Comparison of ENCODE assay signal across 20 cellular contexts in genomic region chr19:3194063-3194702, GRCh38. TPM values are rescaled to one million over a fixed set of nuclear protein-coding genes. Genes with fewer than 3 reads are reported as not detected.
A peak's percentile ranks its signal among the peaks of the same experiment; 100 is the strongest.
DNase-seq lines count a peak whose midpoint lies in the region; ATAC-seq, FAIRE-seq and TF ChIP-seq lines count a peak whose summit lies in the region.
"Had no signal": no experiment of that assay in that cellular context is flagged by ENCODE, and none has a peak within 500 bp of the region (broad histone marks: within the 10 kb centered on the region; RNA-seq: fewer than 3 reads in every experiment).

No MANE protein-coding gene starts in this region.

- peaks cover 6 to 100% (median 86%) of the 10 kb centered on the region in 11 experiments; a peak in 21 of 22 replicates for H4K20me1 ChIP-seq in BLaER1 treated with 17β-estradiol and CSF1 and Interleukin-3, amounts not matched to agents 10 nM and 100 nM
- H4K20me1 ChIP-seq in OCI-LY7 (ENCODE audit: insufficient read depth, low read length): no peaks in the 10 kb centered on the region
- no peaks in the 10 kb centered on the region for H4K20me1 ChIP-seq in GM12878 (ENCODE audit: control insufficient read depth, insufficient read depth)

- RAD21 ChIA-PET in GM12878 (lab: Charles Lee; ENCODE audit: unreplicated experiment): no interaction called here

- H3K27ac ChIP-seq in BLaER1 treated with 17β-estradiol and CSF1 and Interleukin-3, amounts not matched to agents 10 nM and 100 nM: peak overlapping the region in 9 of 11 experiments; percentile 22 to 66 (median 49); a peak in 11 of 22 replicates
- H3K27ac ChIP-seq in OCI-LY7 (ENCODE audit: low read depth, low read length, poor library complexity, severe bottlenecking) (no peak overlapping the region), GM12878 (ENCODE audit: control insufficient read depth, insufficient read depth) (no peak overlapping the region)
- H3K27ac ChIP-seq: HL-60, SK-N-MC had no signal

- peak overlapping the region; percentile 48 to 89 (median 70); a peak in 19 of 22 replicates for H3K4me2 ChIP-seq in BLaER1 treated with 17β-estradiol and CSF1 and Interleukin-3, amounts not matched to agents 10 nM and 100 nM
- H3K4me2 ChIP-seq in OCI-LY7 (ENCODE audit: low read length) (no peak overlapping the region), GM12878 (ENCODE audit: control insufficient read depth, insufficient read depth) (no peak overlapping the region)

- H3K79me2 ChIP-seq in OCI-LY7 (ENCODE audit: insufficient read depth, low read depth, low read length) (peaks cover 19% of the 10 kb centered on the region), GM12878 (ENCODE audit: control insufficient read depth, insufficient read depth, low read length) (peaks cover 17% of the 10 kb centered on the region)

- no peak for TF ChIP-seq RAD21 in GM12878 (IDR thresholded peaks at IDR 0.05; ENCODE audit: insufficient read depth, low read depth, low read length)

- CTCF ChIA-PET in OCI-LY7 (lab: Charles Lee; ENCODE audit: unreplicated experiment) (no interaction called here), GM12878 (lab: Yijun Ruan, JAX) (no interaction called here)

- POLR2A ChIA-PET in OCI-LY7 (lab: Charles Lee): interaction anchor here (1.2 kb wide), 1 partner anchor 20 kb away, joined by 7 read pairs; no protein-coding TSS in a partner anchor
- POLR2A ChIA-PET in GM12878 (lab: Charles Lee): interaction anchor here (0.6 to 1.4 kb wide), 2 partner anchors 9 to 986 kb away, joined by 3 read pairs; partner anchors contain the start of gene NCLN

- peaks cover 44 to 53% (median 51%) of the 10 kb centered on the region in 10 experiments for H3K4me1 ChIP-seq in BLaER1 treated with 17β-estradiol and CSF1 and Interleukin-3, amounts not matched to agents 10 nM and 100 nM
- H3K4me1 ChIP-seq in OCI-LY7 (ENCODE audit: insufficient read depth, low read length, poor library complexity, severe bottlenecking): no peaks in the 10 kb centered on the region
- no peaks in the 10 kb centered on the region for H3K4me1 ChIP-seq in GM12878 (ENCODE audit: control insufficient read depth, insufficient read depth, low read length)

- H3K4me3 ChIP-seq in BLaER1 treated with 17β-estradiol and CSF1 and Interleukin-3, amounts not matched to agents 10 nM and 100 nM: no peak overlapping the region
- H3K4me3 ChIP-seq in OCI-LY7 (ENCODE audit: low read depth, low read length, poor library complexity, severe bottlenecking): no peak overlapping the region
- H3K4me3 ChIP-seq in GM12878: no peak overlapping the region
- H3K4me3 ChIP-seq: MG63, SK-N-MC had no signal

- no peak for TF ChIP-seq EP300 in GM12878 (IDR thresholded peaks at IDR 0.05; ENCODE audit: borderline replicate concordance in 1 of 2, control insufficient read depth in 1 of 2, low read depth in 2 of 2, low read length in 2 of 2)

- no peak overlapping the region for H2AFZ ChIP-seq in OCI-LY7 (ENCODE audit: low read length)
- no peak overlapping the region for H2AFZ ChIP-seq in GM12878 (ENCODE audit: control insufficient read depth, low read depth, low read length)

- ATAC-seq in GM12878 (no peak), HG03439 (IDR thresholded peaks at IDR 0.05; ENCODE audit: unreplicated experiment) (no peak)
- ATAC-seq: CD8-positive, alpha-beta T cell; Right ventricle myocardium inferior had no signal

- intact Hi-C loops in OCI-LY7 (cut with micrococcal nuclease; ENCODE audit: unreplicated experiment): no loop called here
- intact Hi-C loops in GM12878 (cut with micrococcal nuclease; ENCODE audit: unreplicated experiment): no loop called here

- BruUV-seq in OCI-LY7 (replicated peaks; lab: Mats Ljungman, UMichigan) (TSS peak; percentile 67), GM12878 (replicated peaks; lab: Mats Ljungman, UMichigan) (TSS peak; percentile 50)

- no peak for TF ChIP-seq CTCF in OCI-LY7 (conservative IDR thresholded peaks at IDR 0.05; ENCODE audit: low read length)
- TF ChIP-seq CTCF in GM12878 (IDR thresholded peaks at IDR 0.05 in 2 of 3, conservative IDR thresholded peaks at IDR 0.05 in 1 of 3; ENCODE audit: control insufficient read depth in 2 of 3, extremely low read depth in 1 of 3, insufficient read depth in 1 of 3, low read depth in 3 of 3, low read length in 3 of 3): no peak

- no peak for FAIRE-seq in GM12878 (lab: Jason Lieb, UNC)
- FAIRE-seq: D721Med, H1 had no signal

- in situ Hi-C loops in GM12878 (cut with MboI): no loop called here

- no peaks in the 10 kb centered on the region for H3K9me2 ChIP-seq in OCI-LY7 (ENCODE audit: insufficient read depth, low read length)

- no peak for TF ChIP-seq POLR2A in GM12878 (IDR thresholded peaks at IDR 0.05; ENCODE audit: low read depth, low read length)

- SMC1A ChIA-PET in GM12878 (lab: Charles Lee; ENCODE audit: uncharacterized antibody, unreplicated experiment): no interaction called here

- H3K36me3 ChIP-seq in BLaER1 treated with 17β-estradiol and CSF1 and Interleukin-3, amounts not matched to agents 10 nM and 100 nM: peaks cover 51 to 97% (median 87%) of the 10 kb centered on the region in 11 experiments
- H3K36me3 ChIP-seq in OCI-LY7 (ENCODE audit: insufficient read depth, low read length) (peaks cover 63% of the 10 kb centered on the region), GM12878 (ENCODE audit: control insufficient read depth in 2 of 2, insufficient read depth in 2 of 2, low read length in 1 of 2) (peaks cover 5 to 8% of the 10 kb centered on the region in 2 experiments; a peak in 3 of 4 replicates)
- H3K36me3 ChIP-seq: MG63 had no signal

- no peaks in the 10 kb centered on the region for H3K9me3 ChIP-seq in BLaER1 treated with 17β-estradiol and CSF1 and Interleukin-3, amounts not matched to agents 10 nM and 100 nM (replicated peaks in 1 of 11)
- H3K9me3 ChIP-seq in OCI-LY7 (ENCODE audit: low read length) (no peaks in the 10 kb centered on the region), GM12878 (replicated peaks; ENCODE audit: control insufficient read depth, insufficient read depth, low read length) (no peaks in the 10 kb centered on the region)
- H3K9me3 ChIP-seq: MG63 had no signal

- peak overlapping the region in 6 of 11 experiments; percentile 11 to 51 (median 25); a peak in 6 of 22 replicates for H3K9ac ChIP-seq in BLaER1 treated with 17β-estradiol and CSF1 and Interleukin-3, amounts not matched to agents 10 nM and 100 nM
- H3K9ac ChIP-seq in GM12878 (ENCODE audit: control insufficient read depth, insufficient read depth, low read length): no peak overlapping the region

- WGBS in GM12878 (ENCODE audit: insufficient coverage, insufficient replicate concordance, low lambda C conversion rate, missing lambda C conversion rate): 96% methylated on average over 13 of the region's 13 CpGs

- DNase-seq in OCI-LY7 (ENCODE audit: low spot score): no peak
- no peak for DNase-seq in GM12878 (ENCODE audit: low read depth, low spot score)
- no peak for DNase-seq in NCI-H82 (lab: John Stamatoyannopoulos, UW)
- DNase-seq in SW480 (ENCODE audit: low spot score): no peak
- DNase-seq: AML-193; CD8-positive, alpha-beta T cell; HFFc6; MG63; NCI-H1105; NCI-H1694 treated with DMSO at 0.1 percent for 48 hours; NCI-H345; NCI-H526 treated with DMSO at 0.1 percent for 48 hours had no signal

- H3K27me3 ChIP-seq in BLaER1 treated with 17β-estradiol and CSF1 and Interleukin-3, amounts not matched to agents 10 nM and 100 nM: no peaks in the 10 kb centered on the region
- no peaks in the 10 kb centered on the region for H3K27me3 ChIP-seq in GM12878 (replicated peaks in 1 of 2; ENCODE audit: control insufficient read depth in 2 of 2, insufficient read depth in 2 of 2, low read length in 1 of 2)
- H3K27me3 ChIP-seq: MG63 had no signal

RNA-seq across cellular contexts. Expression of gene NCLN, which starts 8.5 kb away (rescaled TPM):
- 33.2 and 49.2 TPM in 2 replicates for total RNA-seq in OCI-LY7 (2014; rRNA removed; shearing (Covaris generic))
- total RNA-seq in OCI-LY7 (2022): 52.7 and 61.9 TPM in 2 replicates
- total RNA-seq in GM12878 (2013; cell fraction: nucleolus; rRNA removed): 37.3 and 45.2 TPM in 2 replicates
- total RNA-seq in GM12878 (2014; rRNA removed): 35.0 and 43.0 TPM in 2 replicates
- 14.5 and 18.6 TPM in 2 replicates for total RNA-seq in GM12878 (2014; rRNA removed; fragmentation: Illumina TruSeq; extraction: Trizol)
- 69.2 and 79.1 TPM in 2 replicates for total RNA-seq in GM12878 (2021)
- 8.1 TPM for polyA plus RNA-seq in GM12878 (2011; ENCODE audit: low read depth)
- 10.7 and 29.5 TPM in 2 replicates for polyA plus RNA-seq in GM12878 (2011; rRNA removed)
- polyA plus RNA-seq in GM12878 (2011; cell fraction: cytosol; rRNA removed): 38.7 and 57.3 TPM in 2 replicates
- 95.1 and 119 TPM in 2 replicates for polyA plus RNA-seq in GM12878 (2011; cell fraction: nucleus; rRNA removed)
- 36.4 and 40.2 TPM in 2 replicates for polyA plus RNA-seq in GM12878 (2012)
- 2.3 and 11.6 TPM in 2 replicates for polyA plus RNA-seq in GM12878 (2014; fragmentation: Illumina TruSeq; extraction: Trizol)
- 1 to 10 TPM; 2.2 to 7.2 TPM for polyA plus RNA-seq in GM12878 (2014; fragmentation: Nextera tagmentation; extraction: Ambion mirVana)
- 42.6 and 64.0 TPM in 2 replicates for polyA plus RNA-seq in GM12878 (2014; rRNA removed)
- 10 to 100 TPM; 71.8 to 75.2 TPM for polyA plus RNA-seq in GM12878 (2016; fragmentation: Nextera tagmentation; extraction: Ambion mirVana)
- 28.0 and 50.8 TPM in 2 replicates for polyA minus RNA-seq in GM12878 (2011; rRNA and poly(A)+ RNA removed)
- 25.0 and 25.9 TPM in 2 replicates for polyA minus RNA-seq in GM12878 (2011; cell fraction: cytosol; rRNA and poly(A)+ RNA removed)
- polyA minus RNA-seq in GM12878 (2011; cell fraction: nucleus; rRNA and poly(A)+ RNA removed): 12.5 and 24.5 TPM in 2 replicates

RNA-seq across cellular contexts. Expression of gene S1PR4, which starts 15.6 kb away (rescaled TPM):
- 25.9 and 34.1 TPM in 2 replicates for total RNA-seq in OCI-LY7 (2014; rRNA removed; shearing (Covaris generic))
- total RNA-seq in OCI-LY7 (2022) (25.8 and 26.5 TPM in 2 replicates), GM12878 (2014; rRNA removed) (50.1 and 57.7 TPM in 2 replicates), GM12878 (2014; rRNA removed; fragmentation: Illumina TruSeq; extraction: Trizol) (4.7 and 6.1 TPM in 2 replicates), GM12878 (2021) (32.4 and 33.7 TPM in 2 replicates)
- total RNA-seq in GM12878 (2013; cell fraction: nucleolus; rRNA removed): 25.9 and 29.4 TPM in 2 replicates
- polyA plus RNA-seq in GM12878 (2011; ENCODE audit: low read depth): 5.5 TPM
- polyA plus RNA-seq in GM12878 (2011; rRNA removed) (not detected in 2 replicates), GM12878 (2014; fragmentation: Illumina TruSeq; extraction: Trizol) (0.54 TPM in 1 of 2 replicates, not detected in the other), GM12878 (2014; fragmentation: Nextera tagmentation; extraction: Ambion mirVana) (1 to 10 TPM in 1 of 2 experiments, under 1 TPM in 1; 0.19 to 1.2 TPM), GM12878 (2014; rRNA removed) (35.7 and 44.5 TPM in 2 replicates), GM12878 (2016; fragmentation: Nextera tagmentation; extraction: Ambion mirVana) (10 to 100 TPM; 42.2 to 43.3 TPM)
- 0.04 TPM in 1 of 2 replicates, not detected in the other for polyA plus RNA-seq in GM12878 (2011; cell fraction: cytosol; rRNA removed)
- 0.26 and 0.33 TPM in 2 replicates for polyA plus RNA-seq in GM12878 (2011; cell fraction: nucleus; rRNA removed)
- polyA plus RNA-seq in GM12878 (2012): 20.4 and 25.5 TPM in 2 replicates
- polyA minus RNA-seq in GM12878 (2011; rRNA and poly(A)+ RNA removed): not detected in 2 replicates
- polyA minus RNA-seq in GM12878 (2011; cell fraction: cytosol; rRNA and poly(A)+ RNA removed): not detected in 2 replicates
- polyA minus RNA-seq in GM12878 (2011; cell fraction: nucleus; rRNA and poly(A)+ RNA removed): 0.29 TPM in 1 of 2 replicates, not detected in the other
- total RNA-seq: Daoy, H1, HFFc6 had no signal
- polyA plus RNA-seq: H1 had no signal

RNA-seq across cellular contexts. Expression of gene CELF5, which starts 30.3 kb away (rescaled TPM):
- total RNA-seq in OCI-LY7 (2014; rRNA removed; shearing (Covaris generic)): 0.13 TPM in 1 of 2 replicates, not detected in the other
- total RNA-seq in OCI-LY7 (2022) (not detected in 2 replicates), GM12878 (2014; rRNA removed) (not detected in 2 replicates), GM12878 (2014; rRNA removed; fragmentation: Illumina TruSeq; extraction: Trizol) (not detected in 2 replicates), GM12878 (2021) (not detected in 2 replicates)
- total RNA-seq in GM12878 (2013; cell fraction: nucleolus; rRNA removed): not detected in 2 replicates
- polyA plus RNA-seq in GM12878 (2011; ENCODE audit: low read depth): not detected
- polyA plus RNA-seq in GM12878 (2011; rRNA removed) (0.01 and 0.04 TPM in 2 replicates), GM12878 (2014; fragmentation: Illumina TruSeq; extraction: Trizol) (not detected in 2 replicates), GM12878 (2014; fragmentation: Nextera tagmentation; extraction: Ambion mirVana) (not detected), GM12878 (2014; rRNA removed) (0.01 and 0.16 TPM in 2 replicates), GM12878 (2016; fragmentation: Nextera tagmentation; extraction: Ambion mirVana) (not detected)
- not detected in 2 replicates for polyA plus RNA-seq in GM12878 (2011; cell fraction: cytosol; rRNA removed)
- polyA plus RNA-seq in GM12878 (2011; cell fraction: nucleus; rRNA removed): 0.16 and 0.51 TPM in 2 replicates
- 0.07 TPM in 1 of 2 replicates, not detected in the other for polyA plus RNA-seq in GM12878 (2012)
- 0.21 TPM in 1 of 2 replicates, not detected in the other for polyA minus RNA-seq in GM12878 (2011; rRNA and poly(A)+ RNA removed)
- polyA minus RNA-seq in GM12878 (2011; cell fraction: cytosol; rRNA and poly(A)+ RNA removed): not detected in 2 replicates
- polyA minus RNA-seq in GM12878 (2011; cell fraction: nucleus; rRNA and poly(A)+ RNA removed): 0.38 TPM in 1 of 2 replicates, not detected in the other
- total RNA-seq: Right ventricle myocardium inferior had no signal

RNA-seq across cellular contexts. Expression of gene GNA15, which starts 58.4 kb away (rescaled TPM):
- total RNA-seq in OCI-LY7 (2014; rRNA removed; shearing (Covaris generic)): not detected in 2 replicates
- not detected in 2 replicates for total RNA-seq in OCI-LY7 (2022)
- total RNA-seq in GM12878 (2013; cell fraction: nucleolus; rRNA removed): 17.5 and 19.5 TPM in 2 replicates
- 16.7 and 18.0 TPM in 2 replicates for total RNA-seq in GM12878 (2014; rRNA removed)
- total RNA-seq in GM12878 (2014; rRNA removed; fragmentation: Illumina TruSeq; extraction: Trizol): 8.7 and 9.5 TPM in 2 replicates
- total RNA-seq in GM12878 (2021): 16.2 and 16.9 TPM in 2 replicates
- polyA plus RNA-seq in GM12878 (2011; ENCODE audit: low read depth): 1.9 TPM
- 10.2 and 16.6 TPM in 2 replicates for polyA plus RNA-seq in GM12878 (2011; rRNA removed)
- polyA plus RNA-seq in GM12878 (2011; cell fraction: cytosol; rRNA removed): 23.5 and 26.3 TPM in 2 replicates
- polyA plus RNA-seq in GM12878 (2011; cell fraction: nucleus; rRNA removed): 16.4 and 17.5 TPM in 2 replicates
- 6.3 and 11.1 TPM in 2 replicates for polyA plus RNA-seq in GM12878 (2012)
- polyA plus RNA-seq in GM12878 (2014; fragmentation: Illumina TruSeq; extraction: Trizol): 2.5 and 7.3 TPM in 2 replicates
- polyA plus RNA-seq in GM12878 (2014; fragmentation: Nextera tagmentation; extraction: Ambion mirVana): 1 to 10 TPM in 1 of 2 experiments, under 1 TPM in 1; 0.42 to 1.7 TPM
- 13.0 and 13.8 TPM in 2 replicates for polyA plus RNA-seq in GM12878 (2014; rRNA removed)
- 10 to 100 TPM in 1 of 2 experiments, 1 to 10 TPM in 1; 8.7 to 10.1 TPM for polyA plus RNA-seq in GM12878 (2016; fragmentation: Nextera tagmentation; extraction: Ambion mirVana)
- polyA minus RNA-seq in GM12878 (2011; rRNA and poly(A)+ RNA removed): 13.3 and 23.2 TPM in 2 replicates
- 10.2 and 11.1 TPM in 2 replicates for polyA minus RNA-seq in GM12878 (2011; cell fraction: cytosol; rRNA and poly(A)+ RNA removed)
- 4.6 and 6.2 TPM in 2 replicates for polyA minus RNA-seq in GM12878 (2011; cell fraction: nucleus; rRNA and poly(A)+ RNA removed)
- total RNA-seq: Daoy, HFFc6 had no signal

Comparison
In these comparisons a context has a peak if more than half of its experiments do, and no peak if none do; other contexts are left out.
1. H3K27ac ChIP-seq: peak in BLaER1 treated with 17β-estradiol and CSF1 and Interleukin-3, amounts not matched to agents 10 nM and 100 nM (9 of 11); none in OCI-LY7 (single experiment) and GM12878 (single experiment).
2. H3K4me2 ChIP-seq: peak in BLaER1 treated with 17β-estradiol and CSF1 and Interleukin-3, amounts not matched to agents 10 nM and 100 nM (11 of 11); none in OCI-LY7 (single experiment) and GM12878 (single experiment).